ENCODE assay signal across 27 cellular contexts in genomic region chr5:147474140-147474539, GRCh38. TPM values are rescaled to one million over a fixed set of nuclear protein-coding genes. Genes with fewer than 3 reads are reported as not detected.
"Had no signal": no experiment of that assay in that cellular context is flagged by ENCODE, and none has a peak within 500 bp of the region (broad histone marks: within the 10 kb centered on the region; RNA-seq: fewer than 3 reads in every experiment).

No MANE protein-coding gene starts in this region.

- H3K9me3 ChIP-seq: esophagus squamous epithelium, heart right ventricle, left lung, prostate gland, right atrium auricular region, suprapubic skin, transverse colon, upper lobe of right lung had no signal

- ATAC-seq: effector memory CD8-positive, alpha-beta T cell; heart right ventricle; left cardiac atrium; left lung; naive thymus-derived CD4-positive, alpha-beta T cell; stimulated activated naive CD8-positive, alpha-beta T cell treated with anti-CD3 and anti-CD28 coated beads, Interleukin-15, amount 100 ng/mL, for 72 hours; upper lobe of right lung had no signal

- DNase-seq: cortex of kidney; effector memory CD8-positive, alpha-beta T cell; erythroblast; esophagus squamous epithelium; foreskin melanocyte; glutamatergic neuron; heart right ventricle; hippocampal formation; left cardiac atrium; left lung; mesendoderm; midbrain; naive thymus-derived CD4-positive, alpha-beta T cell; stimulated activated CD4-positive, alpha-beta T cell treated with anti-CD3 and anti-CD28 coated beads, Interleukin-12 subunit alpha, Interleukin-12 subunit beta, amount 100 ng/mL, for 4 hours; stimulated activated CD4-positive, alpha-beta T cell treated with anti-CD3 and anti-CD28 coated beads, Interleukin-1b, Interleukin-23, amount 100 ng/mL, for 48 hours; stimulated activated CD4-positive, alpha-beta T cell treated with anti-CD3 and anti-CD28 coated beads, Interleukin-4, amount 100 ng/mL, for 1 hour; stimulated activated CD8-positive, alpha-beta memory T cell treated with anti-CD3 and anti-CD28 coated beads, Interleukin-4, amount 100 ng/mL, for 48 hours; stimulated activated naive CD4-positive, alpha-beta T cell; stimulated activated naive CD8-positive, alpha-beta T cell treated with anti-CD3 and anti-CD28 coated beads, Interleukin-15, amount 100 ng/mL, for 72 hours; transverse colon; upper lobe of right lung had no signal

- H2AFZ ChIP-seq: neural progenitor cell, parathyroid adenoma had no signal

- H3K9ac ChIP-seq: neural progenitor cell, parathyroid adenoma had no signal

- H3K27me3 ChIP-seq: esophagus squamous epithelium, heart right ventricle, left lung, neural progenitor cell, right atrium auricular region, suprapubic skin, transverse colon, upper lobe of right lung had no signal

- H3K36me3 ChIP-seq: esophagus squamous epithelium, heart right ventricle, left lung, neural progenitor cell, prostate gland, right atrium auricular region, suprapubic skin, transverse colon, upper lobe of right lung had no signal

- H3K27ac ChIP-seq: left lung, parathyroid adenoma, prostate gland, suprapubic skin, upper lobe of right lung had no signal

- H3K4me2 ChIP-seq: neural progenitor cell, smooth muscle cell had no signal

- H3K4me1 ChIP-seq: parathyroid adenoma, prostate gland, upper lobe of right lung had no signal

- H3K4me3 ChIP-seq: esophagus squamous epithelium, heart right ventricle, left lung, neural progenitor cell, prostate gland, right atrium auricular region, smooth muscle cell, suprapubic skin, transverse colon, upper lobe of right lung had no signal

RNA-seq across cellular contexts. Expression of gene DPYSL3, which starts 35.7 kb away (rescaled TPM):
- polyA plus RNA-seq: naive thymus-derived CD4-positive, alpha-beta T cell had no signal
